In the genomic region with DNA sequence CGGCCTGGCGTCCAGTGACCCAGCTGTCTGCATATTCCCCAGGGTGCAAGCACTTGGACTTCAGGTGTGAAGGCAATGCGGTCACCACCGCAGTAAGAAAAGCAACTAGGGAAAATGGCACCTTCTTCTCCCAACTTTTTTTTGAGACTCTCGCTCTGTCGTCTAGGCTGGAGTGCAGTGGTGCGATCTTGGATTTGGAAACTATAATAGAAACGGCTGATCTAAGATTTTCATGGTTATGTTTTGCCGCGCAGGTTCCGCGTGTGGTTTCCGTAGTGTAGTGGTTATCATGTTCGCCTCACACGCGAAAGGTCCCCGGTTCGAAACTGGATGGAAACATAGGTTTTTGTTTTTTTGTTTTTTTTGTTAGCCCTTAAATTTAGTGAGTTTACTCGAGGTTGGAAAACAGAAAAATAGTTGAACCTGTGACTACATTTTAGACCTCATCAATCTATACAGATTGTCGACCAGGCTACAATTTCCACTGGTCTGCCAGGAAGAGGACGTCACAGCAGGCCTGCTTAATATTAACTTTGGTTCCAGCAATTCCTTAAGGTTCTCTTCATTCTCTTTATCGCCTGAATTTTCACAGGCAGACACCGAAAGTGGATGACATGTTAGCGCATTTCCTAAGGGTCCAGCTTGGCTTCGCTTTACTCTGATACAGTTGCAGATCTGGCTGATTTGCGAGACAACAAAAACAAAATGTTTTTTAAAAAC, we compare ENCODE assay signal across 8 cellular contexts.
DNase-seq lines count a peak whose midpoint lies in the region; ATAC-seq and TF ChIP-seq lines count a peak whose summit lies in the region.
"Not testable (repeated sequence)": the region's sequence is repeated elsewhere in the genome, so short reads cannot be mapped to it uniquely, and the experiment has no call there.

No MANE protein-coding gene starts in this region.

- H3K9me3 Mint-ChIP-seq in effector memory CD8-positive, alpha-beta T cell, result not testable (repeated sequence)

- ATAC-seq in effector memory CD8-positive, alpha-beta T cell (replicated peaks), result peak; percentile 26

- not testable (repeated sequence) for H3K27ac ChIP-seq in uterus

- not testable (repeated sequence) for H3K27me3 Mint-ChIP-seq in effector memory CD8-positive, alpha-beta T cell

- TF ChIP-seq POLR2A in uterus (IDR thresholded peaks at IDR 0.05), result not testable (repeated sequence)

- intact Hi-C loops in uterus (cut with DNase I; ENCODE audit: low total_unique reads), result not testable (repeated sequence)

- DNase-seq in KBM-7 (peak; percentile 89), SIG-M5 treated with dmso at 0.1 percent for 504 hours (lab: John Stamatoyannopoulos, UW; ENCODE audit: unreplicated experiment) (peak; percentile 52), iris pigment epithelial cell (ENCODE audit: low read depth) (peak; percentile 57), retina (peak; percentile 90), uterus (peak; percentile 24 to 41)
- DNase-seq in activated T-cell treated with anti-CD3 and anti-CD28 coated beads, Interleukin-2, amount 50 U/mL, for 48 hours, result peak; percentile 63 to 64
- DNase-seq in effector memory CD8-positive, alpha-beta T cell, result not testable (repeated sequence)

- H3K4me1 Mint-ChIP-seq in effector memory CD8-positive, alpha-beta T cell (ENCODE audit: low read depth in 2 of 2), result not testable (repeated sequence)

- TF ChIP-seq CTCF in GM12875 (IDR thresholded peaks at IDR 0.05; ENCODE audit: borderline replicate concordance, insufficient read depth, low read depth, low read length); uterus (IDR thresholded peaks at IDR 0.05): not testable (repeated sequence)

- in situ Hi-C loops in KBM-7 (cut with MboI; ENCODE audit: low pct_unique_long_range_greater_than_20kb, low sequenced_read_pairs), result not testable (repeated sequence)

- peak overlapping the region in 1 of 2 donors; percentile 21 for H3K4me3 Mint-ChIP-seq in effector memory CD8-positive, alpha-beta T cell

- H3K36me3 Mint-ChIP-seq in effector memory CD8-positive, alpha-beta T cell (ENCODE audit: insufficient read depth), result not testable (repeated sequence)

- H3K4me3 ChIP-seq in GM12875 (ENCODE audit: low read depth, low read length) (peak overlapping the region; percentile 10), uterus (peak overlapping the region in 1 of 2 donors; percentile 18)

- not testable (repeated sequence) for H3K4me1 ChIP-seq in uterus

- H3K9me3 ChIP-seq in uterus, result not testable (repeated sequence)

- H3K27me3 ChIP-seq in uterus, result not testable (repeated sequence)

- H3K27ac Mint-ChIP-seq in effector memory CD8-positive, alpha-beta T cell, result not testable (repeated sequence)

- not testable (repeated sequence) for H3K36me3 ChIP-seq in uterus
